30 cellular contexts compared by ENCODE assay signal in genomic region chr12:128906485-128907137, GRCh38. TPM values are rescaled to one million over a fixed set of nuclear protein-coding genes. Genes with fewer than 3 reads are reported as not detected.
"Had no signal": no experiment of that assay in that cellular context is flagged by ENCODE, and none has a peak within 500 bp of the region (broad histone marks: within the 10 kb centered on the region; RNA-seq: fewer than 3 reads in every experiment).

No MANE protein-coding gene starts in this region.

- H3K4me3 Mint-ChIP-seq: activated B cell treated with CpG ODN at 0.5 μM for 24 hours; activated CD4-positive, alpha-beta memory T cell treated with anti-CD3 and anti-CD28 coated beads, Interleukin-2, amount 10 ng/mL, durations not matched to agents 7 days and 5 days; activated naive CD4-positive, alpha-beta T cell treated with anti-CD3 and anti-CD28 coated beads, Interleukin-2, amount 50 U/mL, for 24 hours; brain; central memory CD8-positive, alpha-beta T cell; T-helper 17 cell had no signal

- H3K27me3 Mint-ChIP-seq: activated B cell treated with CpG ODN at 0.5 μM for 24 hours; activated CD4-positive, alpha-beta memory T cell treated with anti-CD3 and anti-CD28 coated beads, Interleukin-2, amount 10 ng/mL, durations not matched to agents 7 days and 5 days; central memory CD8-positive, alpha-beta T cell had no signal

- H3K4me1 Mint-ChIP-seq: activated B cell treated with CpG ODN at 0.5 μM for 24 hours; activated CD4-positive, alpha-beta memory T cell treated with anti-CD3 and anti-CD28 coated beads, Interleukin-2, amount 10 ng/mL, durations not matched to agents 7 days and 5 days; activated naive CD4-positive, alpha-beta T cell treated with anti-CD3 and anti-CD28 coated beads, Interleukin-2, amount 50 U/mL, for 24 hours; brain; central memory CD8-positive, alpha-beta T cell; T-helper 17 cell had no signal

- H3K27ac Mint-ChIP-seq: activated B cell treated with CpG ODN at 0.5 μM for 24 hours; activated CD4-positive, alpha-beta memory T cell treated with anti-CD3 and anti-CD28 coated beads, Interleukin-2, amount 10 ng/mL, durations not matched to agents 7 days and 5 days; activated naive CD4-positive, alpha-beta T cell treated with anti-CD3 and anti-CD28 coated beads, Interleukin-2, amount 50 U/mL, for 24 hours; brain; T-helper 17 cell had no signal

- ATAC-seq: T-helper 17 cell had no signal

- H3K9me3 Mint-ChIP-seq: activated B cell treated with CpG ODN at 0.5 μM for 24 hours; activated naive CD4-positive, alpha-beta T cell treated with anti-CD3 and anti-CD28 coated beads, Interleukin-2, amount 50 U/mL, for 24 hours; central memory CD8-positive, alpha-beta T cell had no signal

- FAIRE-seq: astrocyte, TTC549 had no signal

- DNase-seq: activated B cell treated with CpG ODN at 0.5 μM for 24 hours; activated CD4-positive, alpha-beta memory T cell treated with anti-CD3 and anti-CD28 coated beads, Interleukin-2, amount 10 ng/mL, durations not matched to agents 7 days and 5 days; activated CD4-positive, alpha-beta T cell treated with anti-CD3 and anti-CD28 coated beads for 1 hour; activated CD4-positive, alpha-beta T cell treated with anti-CD3 and anti-CD28 coated beads, Interleukin-2, amount 50 U/mL, for 1 hour; activated CD8-positive, alpha-beta memory T cell treated with anti-CD3 and anti-CD28 coated beads, Interleukin-2, amount 50 U/mL, for 48 hours; activated effector memory CD4-positive, alpha-beta T cell treated with Interleukin-2 at 50 U/mL for 16 hours; activated naive CD4-positive, alpha-beta T cell; activated T-cell treated with anti-CD3 and anti-CD28 coated beads, Interleukin-2, amount 50 U/mL, for 1 hour; amygdala; KG1; NCI-H1048; NCI-H1694; NCI-H2029; NCI-H2107; NCI-H2171 treated with DMSO at 0.1 percent for 48 hours; NCI-H345; NCI-H510A; NCI-H526 treated with DMSO at 0.1 percent for 48 hours; NCI-H82; SIG-M5; T-helper 17 cell; T1000 had no signal

- H3K36me3 Mint-ChIP-seq: activated naive CD4-positive, alpha-beta T cell treated with anti-CD3 and anti-CD28 coated beads, Interleukin-2, amount 50 U/mL, for 24 hours; brain had no signal

RNA-seq across cellular contexts. Expression of gene GLT1D1, which starts 53.3 kb away (rescaled TPM):
- total RNA-seq: activated B cell treated with CpG ODN at 0.5 μM for 24 hours; activated CD4-positive, alpha-beta memory T cell treated with anti-CD3 and anti-CD28 coated beads, Interleukin-2, amount 10 ng/mL, durations not matched to agents 7 days and 5 days; LHCN-M2; M059J; RPMI7951 had no signal
